In genomic region chr1:162035241-162035640, GRCh38 we compare ENCODE assay signal across 14 cellular contexts. TPM values are rescaled to one million over a fixed set of nuclear protein-coding genes. Genes with fewer than 3 reads are reported as not detected.
DNase-seq lines count a peak whose midpoint lies in the region; ATAC-seq and TF ChIP-seq lines count a peak whose summit lies in the region.
"Had no signal": no experiment of that assay in that cellular context is flagged by ENCODE, and none has a peak within 500 bp of the region (broad histone marks: within the 10 kb centered on the region; RNA-seq: fewer than 3 reads in every experiment).

No MANE protein-coding gene starts in this region.

- no peaks in the 10 kb centered on the region for H3K36me3 Mint-ChIP-seq in activated CD4-positive, alpha-beta memory T cell treated with anti-CD3 and anti-CD28 coated beads for 36 hours
- no peaks in the 10 kb centered on the region for H3K36me3 Mint-ChIP-seq in activated CD4-positive, alpha-beta memory T cell treated with anti-CD3 and anti-CD28 coated beads, Interleukin-2, amount 10 ng/mL, durations not matched to agents 7 days and 5 days (ENCODE audit: low read depth)
- H3K36me3 Mint-ChIP-seq: stimulated activated memory B cell treated with anti-CD40 and anti-IgM and Interleukin-4, amounts not matched to agents 10 μg/mL and 1 μg/mL and 100 μg/mL, for 72 hours had no signal

- H2BK5ac ChIP-seq in mesendoderm (ENCODE audit: low read length) = no peak overlapping the region

- no peak overlapping the region for H2AK5ac ChIP-seq in mesendoderm (ENCODE audit: low read length)

- H3K56ac ChIP-seq in mesendoderm (ENCODE audit: low read length) = no peak overlapping the region

- H3K9ac ChIP-seq in mesendoderm (ENCODE audit: low read length) = no peak overlapping the region
- H3K9ac ChIP-seq: BLaER1 treated with 17β-estradiol and CSF1 and Interleukin-3, amounts not matched to agents 10 nM and 100 nM had no signal

- H3K4me1 Mint-ChIP-seq in activated CD4-positive, alpha-beta memory T cell treated with anti-CD3 and anti-CD28 coated beads for 36 hours (ENCODE audit: low read depth) = peaks cover 4% of the 10 kb centered on the region
- peaks cover 4% of the 10 kb centered on the region for H3K4me1 Mint-ChIP-seq in activated CD4-positive, alpha-beta memory T cell treated with anti-CD3 and anti-CD28 coated beads, Interleukin-2, amount 10 ng/mL, durations not matched to agents 7 days and 5 days
- H3K4me1 Mint-ChIP-seq: stimulated activated memory B cell treated with anti-CD40 and anti-IgM and Interleukin-4, amounts not matched to agents 10 μg/mL and 1 μg/mL and 100 μg/mL, for 72 hours had no signal

- POLR2A ChIA-PET in activated CD4-positive, alpha-beta memory T cell treated with anti-CD3 and anti-CD28 coated beads for 36 hours (lab: Charles Lee) = no interaction called here
- POLR2A ChIA-PET in activated CD4-positive, alpha-beta memory T cell treated with anti-CD3 and anti-CD28 coated beads, Interleukin-2, amount 10 ng/mL, durations not matched to agents 7 days and 5 days (lab: Charles Lee) = interaction anchor here (1.5 to 1.6 kb wide), 2 partner anchors 242 to 244 kb away, joined by 3 to 5 read pairs; no protein-coding TSS in a partner anchor

- H3K4me2 ChIP-seq in mesendoderm (ENCODE audit: low read length) = no peak overlapping the region

- H4K8ac ChIP-seq in mesendoderm (ENCODE audit: low read depth, low read length) = no peak overlapping the region

- H3K4ac ChIP-seq in mesendoderm (ENCODE audit: low read depth, low read length) = no peak overlapping the region

- H3K4me3 ChIP-seq in mesendoderm (ENCODE audit: low read length) = no peak overlapping the region
- H3K4me3 ChIP-seq: BLaER1 treated with 17β-estradiol and CSF1 and Interleukin-3, amounts not matched to agents 10 nM and 100 nM; left ventricle myocardium inferior had no signal

- no peaks in the 10 kb centered on the region for H3K4me1 ChIP-seq in mesendoderm (ENCODE audit: control insufficient read depth, low read depth, low read length)

- H3K9me3 Mint-ChIP-seq in activated CD4-positive, alpha-beta memory T cell treated with anti-CD3 and anti-CD28 coated beads for 36 hours = no peaks in the 10 kb centered on the region
- H3K9me3 Mint-ChIP-seq in activated CD4-positive, alpha-beta memory T cell treated with anti-CD3 and anti-CD28 coated beads, Interleukin-2, amount 10 ng/mL, durations not matched to agents 7 days and 5 days = no peaks in the 10 kb centered on the region
- H3K9me3 Mint-ChIP-seq: stimulated activated memory B cell treated with anti-CD40 and anti-IgM and Interleukin-4, amounts not matched to agents 10 μg/mL and 1 μg/mL and 100 μg/mL, for 72 hours had no signal

- H2BK15ac ChIP-seq in mesendoderm (replicated peaks; ENCODE audit: low read depth) = no peak overlapping the region

- H3K27ac Mint-ChIP-seq in activated CD4-positive, alpha-beta memory T cell treated with anti-CD3 and anti-CD28 coated beads for 36 hours = no peak overlapping the region
- no peak overlapping the region for H3K27ac Mint-ChIP-seq in activated CD4-positive, alpha-beta memory T cell treated with anti-CD3 and anti-CD28 coated beads, Interleukin-2, amount 10 ng/mL, durations not matched to agents 7 days and 5 days
- H3K27ac Mint-ChIP-seq: stimulated activated memory B cell treated with anti-CD40 and anti-IgM and Interleukin-4, amounts not matched to agents 10 μg/mL and 1 μg/mL and 100 μg/mL, for 72 hours had no signal

- peaks cover 12% of the 10 kb centered on the region for H3K27me3 Mint-ChIP-seq in activated CD4-positive, alpha-beta memory T cell treated with anti-CD3 and anti-CD28 coated beads for 36 hours
- peaks cover 27% of the 10 kb centered on the region for H3K27me3 Mint-ChIP-seq in activated CD4-positive, alpha-beta memory T cell treated with anti-CD3 and anti-CD28 coated beads, Interleukin-2, amount 10 ng/mL, durations not matched to agents 7 days and 5 days

- H3K79me2 ChIP-seq in mesendoderm (ENCODE audit: control insufficient read depth, insufficient read depth, low read length) = no peaks in the 10 kb centered on the region

- no peaks in the 10 kb centered on the region for H3K36me3 ChIP-seq in mesendoderm (ENCODE audit: control insufficient read depth, insufficient read depth, low read length)
- H3K36me3 ChIP-seq: BLaER1 treated with 17β-estradiol and CSF1 and Interleukin-3, amounts not matched to agents 10 nM and 100 nM; left ventricle myocardium inferior had no signal

- no CpG with 5 or more reads among the region's 2 CpGs for WGBS in mesendoderm (ENCODE audit: extremely low coverage, insufficient coverage, low lambda C conversion rate)

- no peak overlapping the region for H3K23ac ChIP-seq in mesendoderm (ENCODE audit: low read length)

- no peak overlapping the region for H2BK120ac ChIP-seq in mesendoderm (ENCODE audit: low read depth, low read length)

- H3K79me1 ChIP-seq in mesendoderm (ENCODE audit: low read length) = no peaks in the 10 kb centered on the region

- CTCF ChIA-PET in activated CD4-positive, alpha-beta memory T cell treated with anti-CD3 and anti-CD28 coated beads for 36 hours (lab: Charles Lee) = interaction anchor here (0.7 to 5.8 kb wide), 4 partner anchors 8 to 243 kb away, joined by 3 to 144 read pairs (median 6); partner anchors contain the start of gene OLFML2B
- CTCF ChIA-PET in activated CD4-positive, alpha-beta memory T cell treated with anti-CD3 and anti-CD28 coated beads, Interleukin-2, amount 10 ng/mL, durations not matched to agents 7 days and 5 days (lab: Charles Lee) = interaction anchor here (0.7 to 1.8 kb wide), 2 partner anchors 11 to 243 kb away, joined by 3 to 9 read pairs; partner anchors contain the start of gene OLFML2B

- intact Hi-C loops in activated CD4-positive, alpha-beta memory T cell treated with anti-CD3 and anti-CD28 coated beads for 36 hours (cut with micrococcal nuclease) = loop anchor here (10.0 kb wide), 1 partner anchor 390 kb away; no protein-coding TSS in a partner anchor

- H3K4me3 Mint-ChIP-seq in activated CD4-positive, alpha-beta memory T cell treated with anti-CD3 and anti-CD28 coated beads for 36 hours = no peak overlapping the region
- H3K4me3 Mint-ChIP-seq in activated CD4-positive, alpha-beta memory T cell treated with anti-CD3 and anti-CD28 coated beads, Interleukin-2, amount 10 ng/mL, durations not matched to agents 7 days and 5 days = no peak overlapping the region
- H3K4me3 Mint-ChIP-seq: stimulated activated memory B cell treated with anti-CD40 and anti-IgM and Interleukin-4, amounts not matched to agents 10 μg/mL and 1 μg/mL and 100 μg/mL, for 72 hours had no signal

- H4K5ac ChIP-seq in mesendoderm (ENCODE audit: low read length) = no peak overlapping the region

- H3K27me3 ChIP-seq in mesendoderm (ENCODE audit: insufficient read depth, low read length, poor library complexity) = no peaks in the 10 kb centered on the region

- H3K27ac ChIP-seq in mesendoderm (ENCODE audit: low read depth, low read length) = no peak overlapping the region
- H3K27ac ChIP-seq: BLaER1 treated with 17β-estradiol and CSF1 and Interleukin-3, amounts not matched to agents 10 nM and 100 nM; left ventricle myocardium inferior had no signal

- ATAC-seq in SK-N-SH treated with all-trans-retinoic acid at 6 μM for 48 hours (peak; percentile 9; the same call in 2 of the 3 replicates), GM18511 (IDR thresholded peaks at IDR 0.05; ENCODE audit: unreplicated experiment) (no peak), HG02884 (IDR thresholded peaks at IDR 0.05; ENCODE audit: unreplicated experiment) (no peak), HG02678 (IDR thresholded peaks at IDR 0.05; ENCODE audit: unreplicated experiment) (no peak)
- ATAC-seq: stimulated activated memory B cell treated with anti-CD40 and anti-IgM and Interleukin-4, amounts not matched to agents 10 μg/mL and 1 μg/mL and 100 μg/mL, for 72 hours had no signal

- DNase-seq in activated CD4-positive, alpha-beta memory T cell treated with anti-CD3 and anti-CD28 coated beads for 36 hours = peak; percentile 29
- DNase-seq in activated CD4-positive, alpha-beta memory T cell treated with anti-CD3 and anti-CD28 coated beads, Interleukin-2, amount 10 ng/mL, durations not matched to agents 7 days and 5 days = no peak
- DNase-seq in HT-29 (ENCODE audit: low spot score) = peak; percentile 33
- peak; percentile 29 for DNase-seq in mesendoderm
- DNase-seq: activated CD8-positive, alpha-beta memory T cell treated with anti-CD3 and anti-CD28 coated beads, Interleukin-2, amount 50 U/mL, for 48 hours; left ventricle myocardium inferior; NCI-H526 had no signal

- H3K18ac ChIP-seq in mesendoderm (ENCODE audit: low read length) = no peak overlapping the region

TF ChIP-seq in SK-N-SH treated with all-trans-retinoic acid at 6 μM for 48 hours, 23 proteins besides CTCF, POLR2A, EP300 and RAD21 (continues in another document):
- TF ChIP-seq ZC3H10 (CRISPR knock-in tag; IDR thresholded peaks at IDR 0.05) (no peak), RARB (CRISPR knock-in tag; IDR thresholded peaks at IDR 0.05) (no peak), GLIS3 (CRISPR knock-in tag; IDR thresholded peaks at IDR 0.05) (no peak), OSR1 (CRISPR knock-in tag; IDR thresholded peaks at IDR 0.05) (no peak), SNAI2 (CRISPR knock-in tag; IDR thresholded peaks at IDR 0.05) (no peak), ESRRG (CRISPR knock-in tag; IDR thresholded peaks at IDR 0.05) (no peak), ISL1 (CRISPR knock-in tag; IDR thresholded peaks at IDR 0.05) (no peak)

RNA-seq across cellular contexts. Expression of gene OLFML2B, which starts 11.6 kb away (rescaled TPM):
- not detected for total RNA-seq in activated CD4-positive, alpha-beta memory T cell treated with anti-CD3 and anti-CD28 coated beads for 36 hours
- not detected for total RNA-seq in activated CD4-positive, alpha-beta memory T cell treated with anti-CD3 and anti-CD28 coated beads, Interleukin-2, amount 10 ng/mL, durations not matched to agents 7 days and 5 days
- total RNA-seq in HT-29 (2014; rRNA removed; shearing (Covaris generic)) = 0.66 TPM in 1 of 2 replicates, not detected in the other
- 2.4 TPM for polyA plus RNA-seq in mesendoderm (2013, experiment 1 of 2)
- 2.8 TPM for polyA plus RNA-seq in mesendoderm (2013, experiment 2 of 2)
- total RNA-seq: T-helper 1 cell treated with Interleukin-12 subunit alpha and Interleukin-12 subunit beta and Interleukin-4 antibody, amounts not matched to agents 30 ng/mL and 1 ng/mL, for 36 hours had no signal

RNA-seq across cellular contexts. Expression of gene NOS1AP, which starts 34.2 kb away (rescaled TPM):
- total RNA-seq in activated CD4-positive, alpha-beta memory T cell treated with anti-CD3 and anti-CD28 coated beads for 36 hours = under 1 TPM in 1 of 2 experiments, not detected in 1; 0.12 TPM
- under 1 TPM in 1 of 2 experiments, not detected in 1; 0.08 TPM for total RNA-seq in activated CD4-positive, alpha-beta memory T cell treated with anti-CD3 and anti-CD28 coated beads, Interleukin-2, amount 10 ng/mL, durations not matched to agents 7 days and 5 days
- total RNA-seq in HT-29 (2014; rRNA removed; shearing (Covaris generic)) = 2.3 and 9.0 TPM in 2 replicates
- 10.6 TPM for polyA plus RNA-seq in mesendoderm (2013, experiment 1 of 2)
- polyA plus RNA-seq in mesendoderm (2013, experiment 2 of 2) = 10.8 TPM
- total RNA-seq: T-helper 1 cell treated with Interleukin-12 subunit alpha and Interleukin-12 subunit beta and Interleukin-4 antibody, amounts not matched to agents 30 ng/mL and 1 ng/mL, for 36 hours had no signal
